Comparison of ENCODE assay signal across 25 cellular contexts in the genomic region with DNA sequence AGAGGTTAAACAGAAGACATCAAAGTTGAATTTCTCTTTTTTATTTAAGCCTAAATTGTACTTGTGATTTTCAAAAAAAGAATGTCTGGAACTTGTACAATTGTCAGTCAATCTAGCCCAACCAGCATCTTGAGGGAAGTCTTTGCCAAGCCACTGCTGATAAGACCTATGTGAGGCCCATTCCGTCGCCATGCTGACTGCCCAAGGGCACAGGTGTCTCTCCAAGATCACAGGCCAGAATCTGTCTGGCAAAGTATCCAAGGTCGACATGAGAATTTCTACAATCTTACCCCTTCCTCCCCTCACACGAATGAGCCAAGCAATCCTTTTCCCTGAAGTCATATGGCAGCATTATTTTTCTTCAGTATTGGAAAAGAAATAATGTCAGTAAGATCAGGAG.
"Had no signal": no experiment of that assay in that cellular context is flagged by ENCODE, and none has a peak within 500 bp of the region (broad histone marks: within the 10 kb centered on the region; RNA-seq: fewer than 3 reads in every experiment).

No MANE protein-coding gene starts in this region.

- ATAC-seq: naive thymus-derived CD8-positive, alpha-beta T cell; natural killer cell treated with Interleukin-12 subunit alpha and Interleukin-12 subunit beta and Interleukin-15 and Interleukin-18, amount 100 ng/mL, for 72 hours; pancreas; right cardiac atrium; right lobe of liver; stimulated activated effector memory CD8-positive, alpha-beta T cell treated with anti-CD3 and anti-CD28 coated beads, Interleukin-12 subunit alpha, Interleukin-12 subunit beta, amount 100 ng/mL, for 72 hours; stimulated activated naive B cell treated with anti-CD40 and anti-IgM and Interleukin-4, amounts not matched to agents 10 μg/mL and 1 μg/mL and 100 μg/mL, for 72 hours; upper lobe of right lung had no signal

- H3K9me3 ChIP-seq: neutrophil, pancreas, prostate gland, right lobe of liver, sigmoid colon, stomach, thoracic aorta, thyroid gland, tibial nerve, upper lobe of right lung, uterus had no signal

- H3K4me3 ChIP-seq: pancreas, prostate gland, right lobe of liver, sigmoid colon, stomach, thoracic aorta, thyroid gland, tibial nerve, upper lobe of right lung, uterus had no signal

- H3K4me1 ChIP-seq: pancreas, prostate gland, right lobe of liver, sigmoid colon, stomach, thyroid gland, tibial nerve, upper lobe of right lung, uterus had no signal

- H3K27ac ChIP-seq: neutrophil, pancreas, prostate gland, right lobe of liver, sigmoid colon, stomach, thoracic aorta, thyroid gland, tibial nerve, upper lobe of right lung, uterus had no signal

- H3K27me3 ChIP-seq: neutrophil, pancreas, right lobe of liver, sigmoid colon, stomach, thyroid gland, tibial nerve, upper lobe of right lung, uterus had no signal

- H3K36me3 ChIP-seq: neutrophil, pancreas, prostate gland, right lobe of liver, sigmoid colon, stomach, thoracic aorta, thyroid gland, tibial nerve, upper lobe of right lung, uterus had no signal

- DNase-seq: naive thymus-derived CD8-positive, alpha-beta T cell; nephron progenitor cell; nucleus accumbens; pancreas; retina; right lobe of liver; sigmoid colon; small intestine; stimulated activated CD4-positive, alpha-beta T cell treated with anti-CD3 and anti-CD28 coated beads, Interleukin-15, amount 100 ng/mL, for 24 hours; stimulated activated CD4-positive, alpha-beta T cell treated with anti-CD3 and anti-CD28 coated beads, Interleukin-2, amount 100 ng/mL, for 24 hours; stimulated activated CD4-positive, alpha-beta T cell treated with anti-CD3 and anti-CD28 coated beads, Interleukin-2, amount 100 ng/mL, for 48 hours; stimulated activated CD4-positive, alpha-beta T cell treated with anti-CD3 and anti-CD28 coated beads, Interleukin-4, amount 100 ng/mL, for 24 hours; stimulated activated naive B cell treated with anti-CD40 and anti-IgM and Interleukin-4, amounts not matched to agents 10 μg/mL and 1 μg/mL and 100 μg/mL, for 72 hours; stimulated activated naive CD4-positive, alpha-beta T cell treated with Interleukin-2 at 50 U/mL for 16 hours; stomach; thyroid gland; upper lobe of right lung; uterus had no signal
